Comparison of ENCODE assay signal across 1 cellular context in the genomic region with DNA sequence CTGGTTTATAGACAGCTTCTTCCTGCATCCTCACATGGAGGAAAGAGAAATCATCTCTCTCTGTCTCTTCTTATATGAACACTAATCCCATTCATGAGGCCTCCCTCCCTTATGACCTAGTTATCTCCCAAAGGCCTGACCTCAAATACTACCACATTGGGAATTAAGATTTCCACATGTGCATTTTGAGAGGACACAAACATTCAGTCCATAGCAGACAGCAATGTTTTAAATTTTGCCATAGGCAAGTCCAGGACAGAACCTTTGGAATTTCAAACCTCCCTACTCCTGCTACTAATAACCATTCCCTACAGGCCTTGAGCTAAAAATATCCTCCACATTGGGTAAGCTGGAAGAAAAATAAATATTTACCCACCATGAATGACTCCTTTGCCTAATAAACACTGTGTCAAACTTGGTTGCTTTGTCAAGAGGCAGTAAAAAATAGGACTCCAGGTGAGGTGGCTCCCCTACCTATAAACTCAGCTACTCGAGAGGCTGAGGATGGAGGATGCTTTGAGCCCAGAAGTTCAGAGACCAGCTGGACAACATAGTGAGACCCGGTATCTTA.
TF ChIP-seq lines count a peak whose summit lies in the region.

No MANE protein-coding gene starts in this region.

TF ChIP-seq in HepG2, 621 proteins besides CTCF, POLR2A, EP300 and RAD21 (continued from another document and continues in another):
- TF ChIP-seq THAP9 (CRISPR knock-in tag; IDR thresholded peaks at IDR 0.05; ENCODE audit: borderline replicate concordance), result no peak
- no peak for TF ChIP-seq TAF1 (CRISPR knock-in tag; IDR thresholded peaks at IDR 0.05)
- TF ChIP-seq CENPT (CRISPR knock-in tag; IDR thresholded peaks at IDR 0.05; ENCODE audit: low read depth), result no peak
- 0 out of 2 replicates have a peak, but pooled peaks have one; percentile 30 for TF ChIP-seq HDAC1 (CRISPR knock-in tag; IDR thresholded peaks at IDR 0.05)
- TF ChIP-seq DNMT3B (CRISPR knock-in tag; conservative IDR thresholded peaks at IDR 0.05), result no peak
- no peak for TF ChIP-seq ZNF569 (CRISPR knock-in tag; IDR thresholded peaks at IDR 0.05; ENCODE audit: borderline replicate concordance)
- no peak for TF ChIP-seq TP53 (CRISPR knock-in tag; conservative IDR thresholded peaks at IDR 0.05)
- TF ChIP-seq HMGXB4 (CRISPR knock-in tag; IDR thresholded peaks at IDR 0.05; ENCODE audit: borderline replicate concordance in 1 of 2, low read depth in 1 of 2), result no peak
- TF ChIP-seq ZNF567 (CRISPR knock-in tag; IDR thresholded peaks at IDR 0.05; ENCODE audit: borderline replicate concordance), result no peak
- TF ChIP-seq SP2 (CRISPR knock-in tag; IDR thresholded peaks at IDR 0.05), result no peak
- TF ChIP-seq KAT8 (CRISPR knock-in tag; IDR thresholded peaks at IDR 0.05), result peak; percentile 29; the same call in 1 of the 2 replicates
- TF ChIP-seq PHF8 (CRISPR knock-in tag; IDR thresholded peaks at IDR 0.05), result no peak
- no peak for TF ChIP-seq NR1H2 (CRISPR knock-in tag; IDR thresholded peaks at IDR 0.05; ENCODE audit: borderline replicate concordance, low read depth)
- no peak for TF ChIP-seq ZSCAN20 (CRISPR knock-in tag; IDR thresholded peaks at IDR 0.05; ENCODE audit: borderline replicate concordance)
- TF ChIP-seq NFE2 (CRISPR knock-in tag; IDR thresholded peaks at IDR 0.05), result no peak
- 0 out of 2 replicates have a peak, but pooled peaks have one; percentile 41 for TF ChIP-seq PRDM10 (CRISPR knock-in tag; IDR thresholded peaks at IDR 0.05; ENCODE audit: low read depth)
- no peak; the same call in 1 of the 2 replicates for TF ChIP-seq ZNF878 (CRISPR knock-in tag; IDR thresholded peaks at IDR 0.05)
- no peak; the same call in 1 of the 2 replicates for TF ChIP-seq ERF (CRISPR knock-in tag; IDR thresholded peaks at IDR 0.05)
- no peak for TF ChIP-seq TEAD2 (CRISPR knock-in tag; IDR thresholded peaks at IDR 0.05)
- TF ChIP-seq HHEX (CRISPR knock-in tag; IDR thresholded peaks at IDR 0.05), result peak; percentile 51; the same call in 1 of the 2 replicates
- TF ChIP-seq ZNF460 (CRISPR knock-in tag; IDR thresholded peaks at IDR 0.05; ENCODE audit: borderline replicate concordance), result no peak
- no peak for TF ChIP-seq ELF1 (CRISPR knock-in tag; IDR thresholded peaks at IDR 0.05)
- peak; percentile 63; the same call in 1 of the 2 replicates for TF ChIP-seq FOXA1 (IDR thresholded peaks at IDR 0.05)
- peak; percentile 71 for TF ChIP-seq FOXA1 (CRISPR knock-in tag; IDR thresholded peaks at IDR 0.05)
- TF ChIP-seq ZNF296 (CRISPR knock-in tag; conservative IDR thresholded peaks at IDR 0.05), result no peak
- TF ChIP-seq E2F2 (CRISPR knock-in tag; IDR thresholded peaks at IDR 0.05; ENCODE audit: borderline replicate concordance), result no peak
- TF ChIP-seq DMTF1 (CRISPR knock-in tag; IDR thresholded peaks at IDR 0.05), result no peak
- TF ChIP-seq ZFY (CRISPR knock-in tag; IDR thresholded peaks at IDR 0.05), result 0 out of 2 replicates have a peak, but pooled peaks have one; percentile 25
- TF ChIP-seq ZXDC (CRISPR knock-in tag; IDR thresholded peaks at IDR 0.05), result no peak
- TF ChIP-seq, protein P1, sequence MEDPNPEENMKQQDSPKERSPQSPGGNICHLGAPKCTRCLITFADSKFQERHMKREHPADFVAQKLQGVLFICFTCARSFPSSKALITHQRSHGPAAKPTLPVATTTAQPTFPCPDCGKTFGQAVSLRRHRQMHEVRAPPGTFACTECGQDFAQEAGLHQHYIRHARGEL (CRISPR knock-in tag; IDR thresholded peaks at IDR 0.05), result no peak
- no peak for TF ChIP-seq ZBTB25 (CRISPR knock-in tag; IDR thresholded peaks at IDR 0.05)
- TF ChIP-seq RCOR2 (CRISPR knock-in tag; IDR thresholded peaks at IDR 0.05), result peak; percentile 51; the same call in 1 of the 2 replicates
- no peak for TF ChIP-seq NONO (IDR thresholded peaks at IDR 0.05)
- TF ChIP-seq NONO (CRISPR knock-in tag; conservative IDR thresholded peaks at IDR 0.05), result no peak
- TF ChIP-seq ZNF788 (CRISPR knock-in tag; IDR thresholded peaks at IDR 0.05; ENCODE audit: borderline replicate concordance), result no peak
- TF ChIP-seq FOXK1 (CRISPR knock-in tag; IDR thresholded peaks at IDR 0.05; ENCODE audit: borderline replicate concordance, low read depth), result peak; percentile 61; the same call in 1 of the 2 replicates
- TF ChIP-seq ZNF326 (CRISPR knock-in tag; IDR thresholded peaks at IDR 0.05; ENCODE audit: borderline replicate concordance), result no peak
- no peak for TF ChIP-seq ZNF367 (CRISPR knock-in tag; IDR thresholded peaks at IDR 0.05; ENCODE audit: borderline replicate concordance)
- TF ChIP-seq HBP1 (CRISPR knock-in tag; IDR thresholded peaks at IDR 0.05; ENCODE audit: low read depth), result no peak
- peak; percentile 28; the same call in 1 of the 2 replicates for TF ChIP-seq ZMYM4 (CRISPR knock-in tag; IDR thresholded peaks at IDR 0.05)
- no peak for TF ChIP-seq CBFB (CRISPR knock-in tag; IDR thresholded peaks at IDR 0.05)
- peak; percentile 95 for TF ChIP-seq FOXA3 (CRISPR knock-in tag; IDR thresholded peaks at IDR 0.05)
- no peak for TF ChIP-seq AKAP8 (CRISPR knock-in tag; IDR thresholded peaks at IDR 0.05)
- TF ChIP-seq ELF4 (CRISPR knock-in tag; IDR thresholded peaks at IDR 0.05; ENCODE audit: borderline replicate concordance), result no peak
- peak; percentile 29; the same call in 1 of the 2 replicates for TF ChIP-seq GATAD1 (CRISPR knock-in tag; IDR thresholded peaks at IDR 0.05)
- TF ChIP-seq TOE1 (CRISPR knock-in tag; IDR thresholded peaks at IDR 0.05), result no peak
